In genomic region chr9:93557366-93558137, GRCh38 we compare ENCODE assay signal across 22 cellular contexts.
"Had no signal": no experiment of that assay in that cellular context is flagged by ENCODE, and none has a peak within 500 bp of the region (broad histone marks: within the 10 kb centered on the region; RNA-seq: fewer than 3 reads in every experiment).

No MANE protein-coding gene starts in this region.

- H3K9ac ChIP-seq: SK-N-SH had no signal

- DNase-seq: activated CD4-positive, alpha-beta T cell treated with anti-CD3 and anti-CD28 coated beads for 4 hours; activated CD4-positive, alpha-beta T cell treated with anti-CD3 and anti-CD28 coated beads, Interleukin-2, amount 50 U/mL, for 48 hours; activated T-cell treated with anti-CD3 and anti-CD28 coated beads for 4 hours; brain microvascular endothelial cell; IMR-90; Kasumi-1; KBM-7; NCI-H1092; NCI-H1417; NCI-H1930; NCI-H345; NCI-H510A; NCI-H526 treated with DMSO at 0.1 percent for 48 hours; NCI-H82; RPMI8226; SJCRH30; SK-N-SH; SW 1271 had no signal

- H3K9me3 Mint-ChIP-seq: activated naive CD4-positive, alpha-beta T cell treated with anti-CD3 and anti-CD28 coated beads, Interleukin-2, amount 50 U/mL, for 72 hours had no signal

- H3K4me2 ChIP-seq: SK-N-SH had no signal

- ATAC-seq: activated CD4-positive, CD25-positive, alpha-beta regulatory T cell treated with anti-CD3 and anti-CD28 coated beads, Interleukin-2, amount 50 U/mL, for 24 hours; Right ventricle myocardium inferior had no signal

- H3K9me2 ChIP-seq: SK-N-SH had no signal

- H3K4me3 ChIP-seq: cardiac muscle cell, SJCRH30 had no signal

- H3K4me1 ChIP-seq: SJCRH30 had no signal

- H3K27me3 ChIP-seq: brain microvascular endothelial cell, cardiac muscle cell, SJCRH30 had no signal

- H3K9me3 ChIP-seq: SJCRH30, SK-N-SH had no signal

- H3K27ac ChIP-seq: brain microvascular endothelial cell, cardiac muscle cell, SJCRH30 had no signal
